Comparison of ENCODE assay signal across 10 cellular contexts in the genomic region with DNA sequence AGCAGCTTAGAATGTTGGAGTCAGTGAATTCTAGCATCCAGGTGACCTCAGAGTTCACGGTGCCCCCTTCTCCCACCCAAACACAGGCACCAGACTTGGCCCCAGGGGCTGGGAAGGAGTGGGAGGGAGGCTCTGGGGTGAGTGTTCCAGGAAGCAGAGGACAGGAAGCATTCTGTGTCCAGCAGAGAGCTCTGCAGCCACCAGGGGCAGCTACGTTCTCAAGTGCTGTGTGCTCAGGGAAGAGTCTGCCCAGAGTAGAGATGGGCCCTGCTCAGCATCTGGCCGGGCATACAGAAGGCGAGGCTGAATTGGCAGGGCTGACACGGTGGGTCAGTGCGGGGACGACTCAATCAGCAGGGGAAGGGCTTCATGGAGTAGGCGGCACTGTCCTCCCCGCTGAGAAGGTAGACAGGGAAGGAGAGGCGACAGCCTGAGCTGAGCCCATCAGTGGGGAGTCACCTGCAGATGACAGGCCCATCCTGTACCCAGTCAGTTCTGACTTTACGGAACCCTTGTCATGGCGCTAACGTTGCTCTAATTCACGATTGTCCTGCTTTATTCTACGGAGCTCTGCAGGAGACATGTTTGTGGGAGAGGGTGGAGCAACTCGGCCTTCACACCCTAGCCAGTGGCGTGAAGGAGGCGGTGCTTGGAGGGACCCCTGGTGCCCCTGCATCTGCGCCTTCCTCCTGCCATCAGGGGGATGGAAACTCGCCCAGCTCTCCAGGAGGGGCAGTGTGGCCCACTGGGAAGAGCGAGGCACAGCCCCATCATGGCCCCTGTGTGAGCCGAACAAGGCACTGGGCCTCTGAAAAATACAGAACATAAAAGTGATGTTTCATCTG.
DNase-seq lines count a peak whose midpoint lies in the region; ATAC-seq, FAIRE-seq and TF ChIP-seq lines count a peak whose summit lies in the region.
"Had no signal": no experiment of that assay in that cellular context is flagged by ENCODE, and none has a peak within 500 bp of the region (broad histone marks: within the 10 kb centered on the region; RNA-seq: fewer than 3 reads in every experiment).

No MANE protein-coding gene starts in this region.

- no peaks in the 10 kb centered on the region for H3K4me1 ChIP-seq in BE2C

- in situ Hi-C loops in astrocyte of the spinal cord (cut with HindIII; ENCODE audit: low sequenced_read_pairs): no loop called here

- no peaks in the 10 kb centered on the region for H3K36me3 ChIP-seq in BE2C

- no peaks in the 10 kb centered on the region for H3K27me3 ChIP-seq in BE2C

- FAIRE-seq in HTR-8/SVneo (lab: Jason Lieb, UNC): no peak

- H3K4me3 ChIP-seq in BE2C (ENCODE audit: low read depth, low read length) (no peak overlapping the region), astrocyte of the spinal cord (ENCODE audit: low read depth, low read length) (no peak overlapping the region)

- TF ChIP-seq CTCF in BE2C (IDR thresholded peaks at IDR 0.05; ENCODE audit: low read depth, low read length) (peak; percentile 55), astrocyte of the spinal cord (IDR thresholded peaks at IDR 0.05; ENCODE audit: low read depth, low read length) (peak; percentile 39)

- no peak for ATAC-seq in HG02610 (IDR thresholded peaks at IDR 0.05; ENCODE audit: unreplicated experiment)
- no peak for ATAC-seq in GM18870 (IDR thresholded peaks at IDR 0.05; ENCODE audit: unreplicated experiment)

- no peaks in the 10 kb centered on the region for H3K9me3 ChIP-seq in BE2C

- peak; percentile 51 for DNase-seq in BE2C
- peak; percentile 49 for DNase-seq in HTR-8/SVneo (ENCODE audit: insufficient read length, low spot score)
- DNase-seq in astrocyte of the spinal cord (ENCODE audit: low read depth, low spot score): no peak
- peak; percentile 42 for DNase-seq in kidney tubule cell (ENCODE audit: low spot score)
- no peak for DNase-seq in cortex of kidney (lab: John Stamatoyannopoulos, UW)
- DNase-seq in Ammon's horn (ENCODE audit: low spot score): no peak
- DNase-seq: midbrain, NCI-H1092 treated with DMSO at 0.1 percent for 48 hours had no signal

Comparison
In these comparisons a context has a peak if more than half of its experiments do, and no peak if none do; other contexts are left out.
1. DNase-seq: peak in BE2C (single experiment), HTR-8/SVneo (single experiment) and kidney tubule cell (single experiment); none in astrocyte of the spinal cord (single experiment), cortex of kidney (single experiment) and Ammon's horn (single experiment).